Comparison of ENCODE assay signal across 8 cellular contexts in the genomic region with DNA sequence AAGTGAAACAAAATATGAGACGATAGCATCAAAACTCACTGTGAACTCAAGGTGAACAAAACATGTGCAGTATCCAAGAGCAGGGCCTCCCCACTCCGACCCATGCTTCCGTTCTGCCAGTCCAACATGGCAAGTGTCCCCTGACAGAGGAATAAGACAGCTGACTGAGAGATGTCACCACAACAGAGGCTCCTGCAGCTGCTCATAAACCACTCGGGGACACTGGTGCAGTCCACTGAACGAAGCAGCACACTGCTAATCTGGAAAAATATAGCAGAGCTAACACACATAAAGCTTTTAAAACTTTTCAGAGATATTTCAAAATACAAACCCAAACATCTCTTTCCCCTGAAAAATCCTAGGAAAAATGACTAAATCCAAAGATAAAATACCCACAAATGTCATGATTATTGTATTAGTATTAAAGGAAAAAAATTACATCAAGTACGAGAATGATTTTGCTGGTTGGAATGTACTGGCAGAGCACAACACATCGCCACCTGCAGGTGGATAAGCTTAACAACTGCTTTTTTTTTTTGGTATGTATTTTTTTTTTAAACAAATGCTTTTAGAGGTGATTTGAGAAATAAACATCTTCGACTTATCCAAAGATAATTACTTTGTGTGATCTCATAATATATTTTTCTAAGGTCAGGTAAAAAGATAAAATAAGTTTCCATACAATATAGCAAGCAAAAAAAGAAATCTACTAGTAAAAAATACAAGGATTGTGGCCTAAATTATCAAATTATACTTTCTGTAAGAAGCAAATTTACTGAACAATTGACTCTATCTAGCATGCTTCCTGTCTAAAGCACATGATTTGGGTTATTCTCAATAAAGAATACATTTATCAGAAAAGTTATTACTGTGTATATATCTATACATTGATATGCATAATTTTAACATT. TPM values are rescaled to one million over a fixed set of nuclear protein-coding genes. Genes with fewer than 3 reads are reported as not detected.
DNase-seq lines count a peak whose midpoint lies in the region; ATAC-seq and TF ChIP-seq lines count a peak whose summit lies in the region.

No MANE protein-coding gene starts in this region.

- H3K27ac Mint-ChIP-seq in endodermal cell, result no peak overlapping the region

- TF ChIP-seq CTCF in endodermal cell (conservative IDR thresholded peaks at IDR 0.05), result peak; percentile 90

- WGBS in endodermal cell (ENCODE audit: insufficient coverage in 1 of 2, insufficient read length in 1 of 2), 2 experiments, result 72 to 94% methylated on average over 4 to 7 of the region's 8 CpGs

- no peak overlapping the region for H3K9ac ChIP-seq in endodermal cell (ENCODE audit: extremely low read depth, low read length, poor library complexity, severe bottlenecking)

- no peak overlapping the region for H3K4me3 Mint-ChIP-seq in endodermal cell

- no peaks in the 10 kb centered on the region for H3K27me3 Mint-ChIP-seq in endodermal cell (ENCODE audit: insufficient read depth)

- H3K4me1 ChIP-seq in endodermal cell (ENCODE audit: control insufficient read depth, insufficient read depth, low read length), result no peaks in the 10 kb centered on the region

- H3K27ac ChIP-seq in endodermal cell (ENCODE audit: low read depth, low read length), result no peak overlapping the region

- peaks cover 35% of the 10 kb centered on the region for H3K36me3 Mint-ChIP-seq in endodermal cell (ENCODE audit: low read depth)

- no peak overlapping the region for H3K4me3 ChIP-seq in endodermal cell (ENCODE audit: low read length)

- H3K9me3 Mint-ChIP-seq in endodermal cell, result no peaks in the 10 kb centered on the region

- H3K36me3 ChIP-seq in endodermal cell (ENCODE audit: control insufficient read depth, insufficient read depth, low read length), result peaks cover 64% of the 10 kb centered on the region

- DNase-seq in NCI-H2081 (lab: John Stamatoyannopoulos, UW) (peak; percentile 21 to 56), NCI-H2081 treated with DMSO at 0.1 percent for 48 hours (lab: John Stamatoyannopoulos, UW) (no peak), HT1080 (ENCODE audit: low read depth) (peak; percentile 14), RPMI7951 (ENCODE audit: low read depth) (peak; percentile 62), endodermal cell (no peak), myocyte (ENCODE audit: low read depth) (peak; percentile 95), NCI-H2029 treated with DMSO at 0.1 percent for 48 hours (lab: John Stamatoyannopoulos, UW) (no peak)

- ATAC-seq in GM19035 (IDR thresholded peaks at IDR 0.05; ENCODE audit: unreplicated experiment), result no peak

- H3K4me1 Mint-ChIP-seq in endodermal cell, result no peaks in the 10 kb centered on the region

- H3K9me3 ChIP-seq in endodermal cell (ENCODE audit: control insufficient read depth, low read length), result no peaks in the 10 kb centered on the region

- no peaks in the 10 kb centered on the region for H3K27me3 ChIP-seq in endodermal cell (ENCODE audit: control insufficient read depth, insufficient read depth, low read length, poor library complexity, severe bottlenecking)

RNA-seq across cellular contexts. Expression of a gene that starts 18.6 kb away (rescaled TPM):
- total RNA-seq in HT1080 (2014; rRNA removed; shearing (Covaris generic)), result 29.5 and 43.5 TPM in 2 replicates
- polyA plus RNA-seq in HT1080 (2015; cell fraction: cytosol; rRNA removed), result 13.7 and 15.5 TPM in 2 replicates
- polyA plus RNA-seq in HT1080 (2015; cell fraction: nucleus; rRNA removed), result 73.6 and 76.3 TPM in 2 replicates
- total RNA-seq in RPMI7951 (2014; rRNA removed; shearing (Covaris generic)), result 17.6 and 22.0 TPM in 2 replicates
- total RNA-seq in endodermal cell (10 to 100 TPM; 32.8 to 35.0 TPM), myocyte (16.9 and 23.2 TPM in 2 replicates)
- 17.8 TPM for polyA plus RNA-seq in endodermal cell (2013, experiment 1 of 2)
- 15.6 TPM for polyA plus RNA-seq in endodermal cell (2013, experiment 2 of 2)
- polyA plus RNA-seq in myocyte (2012), result 16.7 TPM

RNA-seq across cellular contexts. Expression of a gene that starts 59.8 kb away (rescaled TPM):
- total RNA-seq in HT1080 (2014; rRNA removed; shearing (Covaris generic)), result 0.29 and 0.40 TPM in 2 replicates
- 0.56 and 0.81 TPM in 2 replicates for polyA plus RNA-seq in HT1080 (2015; cell fraction: cytosol; rRNA removed)
- 3.4 and 5.4 TPM in 2 replicates for polyA plus RNA-seq in HT1080 (2015; cell fraction: nucleus; rRNA removed)
- 0.59 and 0.72 TPM in 2 replicates for total RNA-seq in RPMI7951 (2014; rRNA removed; shearing (Covaris generic))
- 1 to 10 TPM; 5.0 to 5.3 TPM for total RNA-seq in endodermal cell
- 3.3 TPM for polyA plus RNA-seq in endodermal cell (2013, experiment 1 of 2)
- polyA plus RNA-seq in endodermal cell (2013, experiment 2 of 2), result 3.9 TPM
- 0.24 and 1.1 TPM in 2 replicates for total RNA-seq in myocyte
- polyA plus RNA-seq in myocyte (2012), result 3.1 TPM

Comparison
In these comparisons a context has a peak if more than half of its experiments do, and no peak if none do; other contexts are left out.
1. DNase-seq: peak in NCI-H2081 (2 of 2), HT1080 (single experiment), RPMI7951 (single experiment) and myocyte (single experiment); none in NCI-H2081 treated with DMSO at 0.1 percent for 48 hours (single experiment), endodermal cell (single experiment) and NCI-H2029 treated with DMSO at 0.1 percent for 48 hours (single experiment).